8 cellular contexts compared by ENCODE assay signal in the genomic region with DNA sequence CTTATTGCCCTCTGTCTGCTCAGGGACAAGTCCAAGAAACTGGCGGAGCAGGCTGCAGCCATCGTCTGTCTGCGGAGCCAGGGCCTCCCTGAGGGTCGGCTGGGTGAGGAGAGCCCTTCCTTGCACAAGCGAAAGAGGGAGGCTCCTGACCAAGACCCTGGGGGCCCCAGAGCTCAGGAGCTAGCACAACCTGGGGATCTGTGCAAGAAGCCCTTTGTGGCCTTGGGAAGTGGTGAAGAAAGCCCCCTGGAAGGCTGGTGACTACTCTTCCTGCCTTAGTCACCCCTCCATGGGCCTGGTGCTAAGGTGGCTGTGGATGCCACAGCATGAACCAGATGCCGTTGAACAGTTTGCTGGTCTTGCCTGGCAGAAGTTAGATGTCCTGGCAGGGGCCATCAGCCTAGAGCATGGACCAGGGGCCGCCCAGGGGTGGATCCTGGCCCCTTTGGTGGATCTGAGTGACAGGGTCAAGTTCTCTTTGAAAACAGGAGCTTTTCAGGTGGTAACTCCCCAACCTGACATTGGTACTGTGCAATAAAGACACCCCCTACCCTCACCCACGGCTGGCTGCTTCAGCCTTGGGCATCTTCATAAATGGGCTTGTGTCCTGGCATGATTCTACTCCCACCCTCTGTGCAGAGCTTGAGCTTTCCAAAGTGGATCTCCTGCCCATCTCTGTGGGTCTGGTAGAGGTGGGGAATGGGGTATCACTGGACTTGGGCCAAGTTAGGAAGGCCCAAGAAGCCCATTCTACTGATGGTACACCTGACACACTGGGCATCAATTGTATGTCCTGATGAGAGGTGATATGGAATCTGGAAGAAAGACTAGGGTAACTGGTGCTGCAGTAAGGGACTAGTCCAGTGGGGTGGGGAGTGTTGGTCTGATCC. TPM values are rescaled to one million over a fixed set of nuclear protein-coding genes. Genes with fewer than 3 reads are reported as not detected.
DNase-seq lines count a peak whose midpoint lies in the region; ATAC-seq lines count a peak whose summit lies in the region.

No MANE protein-coding gene starts in this region.

- DNase-seq in activated CD8-positive, alpha-beta memory T cell treated with anti-CD3 and anti-CD28 coated beads, Interleukin-2, amount 10 ng/mL, durations not matched to agents 7 days and 5 days, result no peak
- no peak for DNase-seq in activated CD8-positive, alpha-beta memory T cell treated with anti-CD3 and anti-CD28 coated beads, Interleukin-2, amount 50 U/mL, for 48 hours
- DNase-seq in activated naive CD8-positive, alpha-beta T cell treated with anti-CD3 and anti-CD28 coated beads for 36 hours, result no peak
- DNase-seq in substantia nigra (lab: John Stamatoyannopoulos, UW), result no peak
- no peak for DNase-seq in GM19238 (ENCODE audit: insufficient read length, low spot score)
- no peak for DNase-seq in NK-92 treated with Interleukin-12 subunit alpha and Interleukin-12 subunit beta, amount 100 ng/mL, for 24 hours (lab: John Stamatoyannopoulos, UW)
- no peak for DNase-seq in iPS-NIHi7 (ENCODE audit: extremely low spot score)

- H3K4me3 ChIP-seq in mucosa of rectum (ENCODE audit: low read length in 2 of 2), result peak overlapping the region; percentile 10 to 57

- peaks cover 43% of the 10 kb centered on the region for H3K36me3 Mint-ChIP-seq in activated CD8-positive, alpha-beta memory T cell treated with anti-CD3 and anti-CD28 coated beads, Interleukin-2, amount 10 ng/mL, durations not matched to agents 7 days and 5 days
- peaks cover 53% of the 10 kb centered on the region for H3K36me3 Mint-ChIP-seq in activated naive CD8-positive, alpha-beta T cell treated with anti-CD3 and anti-CD28 coated beads for 36 hours

- peaks cover 45 to 49% of the 10 kb centered on the region in 2 donors for H3K4me1 ChIP-seq in mucosa of rectum (ENCODE audit: control insufficient read depth in 2 of 2, insufficient read depth in 2 of 2, low read length in 2 of 2)

- no peaks in the 10 kb centered on the region for H3K27me3 ChIP-seq in mucosa of rectum (ENCODE audit: control insufficient read depth in 2 of 2, insufficient read depth in 2 of 2, low read length in 2 of 2)

- H3K27ac ChIP-seq in mucosa of rectum (ENCODE audit: low read depth in 2 of 2, low read length in 2 of 2) (peak overlapping the region; percentile 91 to 95), substantia nigra (ENCODE audit: low read depth, low read length, poor library complexity, severe bottlenecking) (peak overlapping the region; percentile 39)

- H3K4me1 Mint-ChIP-seq in activated CD8-positive, alpha-beta memory T cell treated with anti-CD3 and anti-CD28 coated beads, Interleukin-2, amount 10 ng/mL, durations not matched to agents 7 days and 5 days, result peaks cover 91% of the 10 kb centered on the region
- H3K4me1 Mint-ChIP-seq in activated naive CD8-positive, alpha-beta T cell treated with anti-CD3 and anti-CD28 coated beads for 36 hours, result peaks cover 82% of the 10 kb centered on the region

- peak overlapping the region; percentile 55 for H3K4me3 Mint-ChIP-seq in activated CD8-positive, alpha-beta memory T cell treated with anti-CD3 and anti-CD28 coated beads, Interleukin-2, amount 10 ng/mL, durations not matched to agents 7 days and 5 days
- peak overlapping the region; percentile 61 for H3K4me3 Mint-ChIP-seq in activated naive CD8-positive, alpha-beta T cell treated with anti-CD3 and anti-CD28 coated beads for 36 hours

- no peaks in the 10 kb centered on the region for H3K9me3 ChIP-seq in mucosa of rectum (ENCODE audit: control insufficient read depth in 2 of 2, low read length in 2 of 2)

- CTCF ChIA-PET in activated CD8-positive, alpha-beta memory T cell treated with anti-CD3 and anti-CD28 coated beads, Interleukin-2, amount 10 ng/mL, durations not matched to agents 7 days and 5 days (lab: Charles Lee), result interaction anchor here (1.0 to 10.6 kb wide), 3 partner anchors 10 to 38 kb away, joined by 4 to 211 read pairs (median 4); no protein-coding TSS in a partner anchor

- H3K27me3 Mint-ChIP-seq in activated CD8-positive, alpha-beta memory T cell treated with anti-CD3 and anti-CD28 coated beads, Interleukin-2, amount 10 ng/mL, durations not matched to agents 7 days and 5 days, result no peaks in the 10 kb centered on the region
- no peaks in the 10 kb centered on the region for H3K27me3 Mint-ChIP-seq in activated naive CD8-positive, alpha-beta T cell treated with anti-CD3 and anti-CD28 coated beads for 36 hours

- peak overlapping the region; percentile 96 for H3K27ac Mint-ChIP-seq in activated CD8-positive, alpha-beta memory T cell treated with anti-CD3 and anti-CD28 coated beads, Interleukin-2, amount 10 ng/mL, durations not matched to agents 7 days and 5 days
- peak overlapping the region; percentile 96 for H3K27ac Mint-ChIP-seq in activated naive CD8-positive, alpha-beta T cell treated with anti-CD3 and anti-CD28 coated beads for 36 hours

- H3K36me3 ChIP-seq in mucosa of rectum (ENCODE audit: control insufficient read depth in 2 of 2, insufficient read depth in 2 of 2, low read length in 2 of 2), result peaks cover 9 to 22% of the 10 kb centered on the region in 2 donors

- ATAC-seq in activated CD8-positive, alpha-beta memory T cell treated with anti-CD3 and anti-CD28 coated beads, Interleukin-2, amount 10 ng/mL, durations not matched to agents 7 days and 5 days, result no peak

- H3K9ac ChIP-seq in mucosa of rectum (ENCODE audit: low read depth in 1 of 2, low read length in 2 of 2), result peak overlapping the region; percentile 17 to 69

- no peaks in the 10 kb centered on the region for H3K9me3 Mint-ChIP-seq in activated CD8-positive, alpha-beta memory T cell treated with anti-CD3 and anti-CD28 coated beads, Interleukin-2, amount 10 ng/mL, durations not matched to agents 7 days and 5 days (ENCODE audit: low read depth)
- H3K9me3 Mint-ChIP-seq in activated naive CD8-positive, alpha-beta T cell treated with anti-CD3 and anti-CD28 coated beads for 36 hours, result no peaks in the 10 kb centered on the region

RNA-seq across cellular contexts. Expression of gene NFATC3, which starts 6.2 kb away (rescaled TPM):
- total RNA-seq in activated CD8-positive, alpha-beta memory T cell treated with anti-CD3 and anti-CD28 coated beads, Interleukin-2, amount 10 ng/mL, durations not matched to agents 7 days and 5 days, result 100 to 1,000 TPM; 176 to 183 TPM
- total RNA-seq in activated naive CD8-positive, alpha-beta T cell treated with anti-CD3 and anti-CD28 coated beads for 36 hours, result 10 to 100 TPM; 76.3 to 79.2 TPM

RNA-seq across cellular contexts. Expression of gene DUS2, which starts 55.9 kb away (rescaled TPM):
- total RNA-seq in activated CD8-positive, alpha-beta memory T cell treated with anti-CD3 and anti-CD28 coated beads, Interleukin-2, amount 10 ng/mL, durations not matched to agents 7 days and 5 days, result 10 to 100 TPM; 28.4 to 32.0 TPM
- total RNA-seq in activated naive CD8-positive, alpha-beta T cell treated with anti-CD3 and anti-CD28 coated beads for 36 hours, result 10 to 100 TPM; 34.6 to 39.1 TPM

RNA-seq across cellular contexts. Expression of gene DDX28, which starts 55.9 kb away (rescaled TPM):
- 10 to 100 TPM; 14.8 to 20.8 TPM for total RNA-seq in activated CD8-positive, alpha-beta memory T cell treated with anti-CD3 and anti-CD28 coated beads, Interleukin-2, amount 10 ng/mL, durations not matched to agents 7 days and 5 days
- 10 to 100 TPM; 32.0 to 32.3 TPM for total RNA-seq in activated naive CD8-positive, alpha-beta T cell treated with anti-CD3 and anti-CD28 coated beads for 36 hours
